Comparison of ENCODE assay signal across 8 cellular contexts in the genomic region with DNA sequence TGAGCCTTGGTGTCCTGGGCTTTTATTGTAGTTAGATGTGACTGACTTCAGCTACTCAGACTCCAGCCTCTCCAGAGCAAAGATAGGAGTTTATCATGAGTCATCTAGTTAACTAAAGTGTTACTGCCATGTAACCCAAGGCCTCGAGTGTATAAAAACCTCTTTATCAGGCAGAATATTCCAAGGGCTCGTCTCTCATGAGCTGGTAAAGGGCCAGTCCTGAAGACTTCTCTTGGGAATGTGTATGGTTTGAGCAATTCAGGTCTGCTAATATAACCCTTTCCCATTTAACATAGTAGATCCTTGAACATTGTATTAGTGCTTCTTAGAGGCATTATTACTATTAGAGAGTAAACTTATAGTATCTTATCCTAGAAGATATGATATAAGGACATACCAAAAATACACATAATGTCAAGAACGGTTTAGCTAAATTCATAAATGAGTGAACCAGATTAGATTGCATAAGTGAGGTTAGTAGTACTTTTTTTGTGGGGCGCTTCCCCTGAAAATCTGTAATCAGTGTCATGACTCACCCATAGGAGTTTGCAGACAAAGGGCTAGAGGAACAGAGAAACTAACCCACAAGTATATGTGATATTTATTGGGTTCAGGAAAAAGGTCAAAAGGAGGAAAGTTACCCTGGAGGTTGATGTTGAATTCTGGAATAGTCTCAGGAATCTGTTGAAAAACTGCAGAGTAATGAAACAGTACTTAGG. TPM values are rescaled to one million over a fixed set of nuclear protein-coding genes. Genes with fewer than 3 reads are reported as not detected.
DNase-seq lines count a peak whose midpoint lies in the region; ATAC-seq lines count a peak whose summit lies in the region.

No MANE protein-coding gene starts in this region.

- DNase-seq in EL (peak; percentile 83), amniotic epithelial cell (ENCODE audit: low read depth) (peak; percentile 92), myocyte (ENCODE audit: low read depth) (peak; percentile 37)
- DNase-seq in stimulated activated naive CD8-positive, alpha-beta T cell treated with anti-CD3 and anti-CD28 coated beads, Interleukin-15, Interleukin-2, amounts not matched to agents 100 U/mL and 50 U/mL, for 24 hours, result no peak

- ATAC-seq in HG02870 (IDR thresholded peaks at IDR 0.05; ENCODE audit: unreplicated experiment) (peak; percentile 45), HG03039 (IDR thresholded peaks at IDR 0.05; ENCODE audit: unreplicated experiment) (no peak), HG03442 (IDR thresholded peaks at IDR 0.05; ENCODE audit: unreplicated experiment) (no peak), HG03025 (IDR thresholded peaks at IDR 0.05; ENCODE audit: low FRiP score, unreplicated experiment) (no peak)
- no peak for ATAC-seq in stimulated activated naive CD8-positive, alpha-beta T cell treated with anti-CD3 and anti-CD28 coated beads, Interleukin-15, Interleukin-2, amounts not matched to agents 100 U/mL and 50 U/mL, for 24 hours

RNA-seq across cellular contexts. Expression of a gene that starts 16.0 kb away (rescaled TPM):
- total RNA-seq in myocyte, result 31.6 and 32.5 TPM in 2 replicates
- 49.9 TPM for polyA plus RNA-seq in myocyte (2012)
